1 cellular context compared by ENCODE assay signal in the genomic region with DNA sequence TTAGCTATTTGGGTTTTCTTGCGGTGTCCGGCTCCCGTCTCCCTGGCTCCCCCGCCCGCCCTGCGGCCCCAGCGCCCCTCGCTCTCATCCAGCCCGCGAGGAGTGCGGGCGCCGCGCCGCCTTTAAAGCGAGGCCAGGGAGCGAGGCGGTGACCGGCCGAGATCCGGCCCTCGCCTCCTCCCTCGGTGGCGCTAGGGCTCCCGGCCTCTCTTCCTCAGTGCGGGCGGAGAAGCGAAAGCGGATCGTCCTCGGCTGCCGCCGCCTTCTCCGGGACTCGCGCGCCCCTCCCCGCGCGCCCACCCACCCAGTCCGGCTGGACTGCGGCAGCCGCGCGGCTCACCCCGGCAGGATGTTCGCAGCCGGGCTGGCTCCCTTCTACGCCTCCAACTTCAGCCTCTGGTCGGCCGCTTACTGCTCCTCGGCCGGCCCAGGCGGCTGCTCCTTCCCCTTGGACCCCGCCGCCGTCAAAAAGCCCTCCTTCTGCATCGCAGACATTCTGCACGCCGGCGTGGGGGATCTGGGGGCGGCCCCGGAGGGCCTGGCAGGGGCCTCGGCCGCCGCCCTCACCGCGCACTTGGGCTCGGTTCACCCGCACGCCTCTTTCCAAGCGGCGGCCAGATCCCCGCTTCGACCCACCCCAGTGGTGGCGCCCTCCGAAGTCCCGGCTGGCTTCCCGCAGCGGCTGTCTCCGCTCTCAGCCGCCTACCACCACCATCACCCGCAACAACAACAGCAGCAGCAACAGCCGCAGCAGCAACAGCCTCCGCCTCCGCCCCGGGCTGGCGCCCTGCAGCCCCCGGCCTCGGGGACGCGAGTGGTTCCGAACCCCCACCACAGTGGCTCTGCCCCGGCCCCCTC.
TF ChIP-seq lines count a peak whose summit lies in the region.

No MANE protein-coding gene starts in this region.

TF ChIP-seq in K562, 482 proteins besides CTCF, POLR2A, EP300 and RAD21 (continued from another document):
- TF ChIP-seq, protein P1, sequence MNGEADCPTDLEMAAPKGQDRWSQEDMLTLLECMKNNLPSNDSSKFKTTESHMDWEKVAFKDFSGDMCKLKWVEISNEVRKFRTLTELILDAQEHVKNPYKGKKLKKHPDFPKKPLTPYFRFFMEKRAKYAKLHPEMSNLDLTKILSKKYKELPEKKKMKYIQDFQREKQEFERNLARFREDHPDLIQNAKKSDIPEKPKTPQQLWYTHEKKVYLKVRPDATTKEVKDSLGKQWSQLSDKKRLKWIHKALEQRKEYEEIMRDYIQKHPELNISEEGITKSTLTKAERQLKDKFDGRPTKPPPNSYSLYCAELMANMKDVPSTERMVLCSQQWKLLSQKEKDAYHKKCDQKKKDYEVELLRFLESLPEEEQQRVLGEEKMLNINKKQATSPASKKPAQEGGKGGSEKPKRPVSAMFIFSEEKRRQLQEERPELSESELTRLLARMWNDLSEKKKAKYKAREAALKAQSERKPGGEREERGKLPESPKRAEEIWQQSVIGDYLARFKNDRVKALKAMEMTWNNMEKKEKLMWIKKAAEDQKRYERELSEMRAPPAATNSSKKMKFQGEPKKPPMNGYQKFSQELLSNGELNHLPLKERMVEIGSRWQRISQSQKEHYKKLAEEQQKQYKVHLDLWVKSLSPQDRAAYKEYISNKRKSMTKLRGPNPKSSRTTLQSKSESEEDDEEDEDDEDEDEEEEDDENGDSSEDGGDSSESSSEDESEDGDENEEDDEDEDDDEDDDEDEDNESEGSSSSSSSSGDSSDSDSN (IDR thresholded peaks at IDR 0.05; ENCODE audit: borderline replicate concordance in 1 of 2, low read depth in 2 of 2, low read length in 2 of 2): peak; percentile 46 to 69; a peak in 2 of 4 replicates
- peak; percentile 68 for TF ChIP-seq RBFOX2 (IDR thresholded peaks at IDR 0.05; ENCODE audit: low read depth, low read length)
- no peak for TF ChIP-seq ZNF174 (CRISPR knock-in tag; IDR thresholded peaks at IDR 0.05)
- 0 out of 2 replicates have a peak, but pooled peaks have one; percentile 3 for TF ChIP-seq EP400 (IDR thresholded peaks at IDR 0.05)
- TF ChIP-seq, protein P2, sequence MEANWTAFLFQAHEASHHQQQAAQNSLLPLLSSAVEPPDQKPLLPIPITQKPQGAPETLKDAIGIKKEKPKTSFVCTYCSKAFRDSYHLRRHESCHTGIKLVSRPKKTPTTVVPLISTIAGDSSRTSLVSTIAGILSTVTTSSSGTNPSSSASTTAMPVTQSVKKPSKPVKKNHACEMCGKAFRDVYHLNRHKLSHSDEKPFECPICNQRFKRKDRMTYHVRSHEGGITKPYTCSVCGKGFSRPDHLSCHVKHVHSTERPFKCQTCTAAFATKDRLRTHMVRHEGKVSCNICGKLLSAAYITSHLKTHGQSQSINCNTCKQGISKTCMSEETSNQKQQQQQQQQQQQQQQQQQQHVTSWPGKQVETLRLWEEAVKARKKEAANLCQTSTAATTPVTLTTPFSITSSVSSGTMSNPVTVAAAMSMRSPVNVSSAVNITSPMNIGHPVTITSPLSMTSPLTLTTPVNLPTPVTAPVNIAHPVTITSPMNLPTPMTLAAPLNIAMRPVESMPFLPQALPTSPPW (CRISPR knock-in tag; IDR thresholded peaks at IDR 0.05): peak; percentile 37
- TF ChIP-seq, protein P3, sequence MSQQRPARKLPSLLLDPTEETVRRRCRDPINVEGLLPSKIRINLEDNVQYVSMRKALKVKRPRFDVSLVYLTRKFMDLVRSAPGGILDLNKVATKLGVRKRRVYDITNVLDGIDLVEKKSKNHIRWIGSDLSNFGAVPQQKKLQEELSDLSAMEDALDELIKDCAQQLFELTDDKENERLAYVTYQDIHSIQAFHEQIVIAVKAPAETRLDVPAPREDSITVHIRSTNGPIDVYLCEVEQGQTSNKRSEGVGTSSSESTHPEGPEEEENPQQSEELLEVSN (IDR thresholded peaks at IDR 0.05; ENCODE audit: borderline replicate concordance in 1 of 2, extremely low read depth in 1 of 2, insufficient read depth in 1 of 2, insufficient read length in 1 of 2, low read depth in 1 of 2, low read length in 1 of 2, poor library complexity in 1 of 2, severe bottlenecking in 1 of 2): peak in 1 of 2 experiments; percentile 74
- peak; percentile 22 to 45; a peak in 2 of 4 replicates for TF ChIP-seq FOXK2 (conservative IDR thresholded peaks at IDR 0.05 in 1 of 2, IDR thresholded peaks at IDR 0.05 in 1 of 2; ENCODE audit: low read depth in 2 of 2)
- no peak for TF ChIP-seq LEF1 (IDR thresholded peaks at IDR 0.05)
- no peak for TF ChIP-seq ZFX (CRISPR knock-in tag; IDR thresholded peaks at IDR 0.05)
- 0 out of 2 replicates have a peak, but pooled peaks have one; percentile 18 for TF ChIP-seq SIN3B (IDR thresholded peaks at IDR 0.05; ENCODE audit: low read depth)
- TF ChIP-seq RBM39 (optimal IDR thresholded peaks at IDR 0.05; ENCODE audit: low read depth, low read length): no peak
- TF ChIP-seq TAF7 (tag; IDR thresholded peaks at IDR 0.05): no peak
- peak; percentile 65 for TF ChIP-seq POLR2G (IDR thresholded peaks at IDR 0.05; ENCODE audit: low read depth, low read length)
- peak; percentile 35; the same call in 1 of the 2 replicates for TF ChIP-seq L3MBTL2 (IDR thresholded peaks at IDR 0.05)
- TF ChIP-seq FOXJ2 (tag; IDR thresholded peaks at IDR 0.05): 0 out of 2 replicates have a peak, but pooled peaks have one; percentile 3
- peak; percentile 69; the same call in 1 of the 2 replicates for TF ChIP-seq ZBTB7A (IDR thresholded peaks at IDR 0.05; ENCODE audit: borderline replicate concordance, control insufficient read depth, low read depth, low read length)
- TF ChIP-seq TCF7L2 (IDR thresholded peaks at IDR 0.05; ENCODE audit: low read depth, low read length): no peak
- no peak for TF ChIP-seq KAT2B (IDR thresholded peaks at IDR 0.05; ENCODE audit: low read depth, low read length)
- TF ChIP-seq GABPA (tag; conservative IDR thresholded peaks at IDR 0.05; ENCODE audit: low read depth): no peak
- no peak for TF ChIP-seq ZNF282 (CRISPR knock-in tag; IDR thresholded peaks at IDR 0.05)
- TF ChIP-seq, protein P4, sequence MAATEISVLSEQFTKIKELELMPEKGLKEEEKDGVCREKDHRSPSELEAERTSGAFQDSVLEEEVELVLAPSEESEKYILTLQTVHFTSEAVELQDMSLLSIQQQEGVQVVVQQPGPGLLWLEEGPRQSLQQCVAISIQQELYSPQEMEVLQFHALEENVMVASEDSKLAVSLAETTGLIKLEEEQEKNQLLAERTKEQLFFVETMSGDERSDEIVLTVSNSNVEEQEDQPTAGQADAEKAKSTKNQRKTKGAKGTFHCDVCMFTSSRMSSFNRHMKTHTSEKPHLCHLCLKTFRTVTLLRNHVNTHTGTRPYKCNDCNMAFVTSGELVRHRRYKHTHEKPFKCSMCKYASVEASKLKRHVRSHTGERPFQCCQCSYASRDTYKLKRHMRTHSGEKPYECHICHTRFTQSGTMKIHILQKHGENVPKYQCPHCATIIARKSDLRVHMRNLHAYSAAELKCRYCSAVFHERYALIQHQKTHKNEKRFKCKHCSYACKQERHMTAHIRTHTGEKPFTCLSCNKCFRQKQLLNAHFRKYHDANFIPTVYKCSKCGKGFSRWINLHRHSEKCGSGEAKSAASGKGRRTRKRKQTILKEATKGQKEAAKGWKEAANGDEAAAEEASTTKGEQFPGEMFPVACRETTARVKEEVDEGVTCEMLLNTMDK (IDR thresholded peaks at IDR 0.05; ENCODE audit: borderline replicate concordance, insufficient read depth, low read depth, low read length, poor library complexity, severe bottlenecking): peak; percentile 80
- TF ChIP-seq ZNF551 (CRISPR knock-in tag; IDR thresholded peaks at IDR 0.05): no peak
- peak in 1 of 2 experiments; percentile 31; a peak in 1 of 4 replicates for TF ChIP-seq MAZ (CRISPR knock-in tag; conservative IDR thresholded peaks at IDR 0.05 in 1 of 2, IDR thresholded peaks at IDR 0.05 in 1 of 2)
TF ChIP-seq in K562: peak in this region for 15.
